1 cellular context compared by ENCODE assay signal in genomic region chr14:89391123-89391522, GRCh38.
TF ChIP-seq lines count a peak whose summit lies in the region.

No MANE protein-coding gene starts in this region.

TF ChIP-seq in HepG2, 621 proteins besides CTCF, POLR2A, EP300 and RAD21 (continued from another document and continues in another):
- no peak for TF ChIP-seq BRF2 (CRISPR knock-in tag; IDR thresholded peaks at IDR 0.05)
- no peak for TF ChIP-seq ZNF549 (CRISPR knock-in tag; IDR thresholded peaks at IDR 0.05)
- no peak for TF ChIP-seq ZNF367 (CRISPR knock-in tag; IDR thresholded peaks at IDR 0.05; ENCODE audit: borderline replicate concordance)
- TF ChIP-seq ZNF350 (CRISPR knock-in tag; IDR thresholded peaks at IDR 0.05; ENCODE audit: borderline replicate concordance, low read depth): no peak
- TF ChIP-seq FOXK2 (IDR thresholded peaks at IDR 0.05): no peak
- no peak for TF ChIP-seq ZNF558 (CRISPR knock-in tag; IDR thresholded peaks at IDR 0.05; ENCODE audit: borderline replicate concordance)
- no peak for TF ChIP-seq HMGXB4 (CRISPR knock-in tag; IDR thresholded peaks at IDR 0.05; ENCODE audit: borderline replicate concordance in 1 of 2, low read depth in 1 of 2)
- TF ChIP-seq ZNF501 (CRISPR knock-in tag; IDR thresholded peaks at IDR 0.05): no peak
- no peak for TF ChIP-seq MLXIP (CRISPR knock-in tag; IDR thresholded peaks at IDR 0.05; ENCODE audit: borderline replicate concordance)
- no peak for TF ChIP-seq SSRP1 (CRISPR knock-in tag; IDR thresholded peaks at IDR 0.05)
- peak; percentile 6; the same call in 1 of the 2 replicates for TF ChIP-seq ZNF615 (CRISPR knock-in tag; IDR thresholded peaks at IDR 0.05; ENCODE audit: borderline replicate concordance)
- no peak for TF ChIP-seq TERF1 (CRISPR knock-in tag; IDR thresholded peaks at IDR 0.05)
- TF ChIP-seq RXRA (CRISPR knock-in tag; IDR thresholded peaks at IDR 0.05): peak; percentile 69; the same call in 1 of the 2 replicates
- TF ChIP-seq ZNF563 (CRISPR knock-in tag; IDR thresholded peaks at IDR 0.05): no peak
- TF ChIP-seq PBX2 (CRISPR knock-in tag; IDR thresholded peaks at IDR 0.05): no peak
- 0 out of 2 replicates have a peak, but pooled peaks have one; percentile 20 for TF ChIP-seq ZNF788 (CRISPR knock-in tag; IDR thresholded peaks at IDR 0.05; ENCODE audit: borderline replicate concordance)
- TF ChIP-seq ZNF768 (CRISPR knock-in tag; IDR thresholded peaks at IDR 0.05): no peak
- peak; percentile 70 for TF ChIP-seq RBM22 (optimal IDR thresholded peaks at IDR 0.05; ENCODE audit: low read length)
- TF ChIP-seq PAX8 (CRISPR knock-in tag; IDR thresholded peaks at IDR 0.05; ENCODE audit: borderline replicate concordance): no peak
- 0 out of 2 replicates have a peak, but pooled peaks have one; percentile 18 for TF ChIP-seq STAG1 (CRISPR knock-in tag; IDR thresholded peaks at IDR 0.05)
- no peak for TF ChIP-seq DMTF1 (CRISPR knock-in tag; IDR thresholded peaks at IDR 0.05)
- no peak for TF ChIP-seq ZNF225 (CRISPR knock-in tag; IDR thresholded peaks at IDR 0.05)
- TF ChIP-seq CENPT (CRISPR knock-in tag; IDR thresholded peaks at IDR 0.05; ENCODE audit: low read depth): no peak
- TF ChIP-seq ZNF362 (CRISPR knock-in tag; IDR thresholded peaks at IDR 0.05; ENCODE audit: borderline replicate concordance): no peak
- TF ChIP-seq POGK (CRISPR knock-in tag; conservative IDR thresholded peaks at IDR 0.05): no peak
- TF ChIP-seq ZFY (CRISPR knock-in tag; IDR thresholded peaks at IDR 0.05): no peak
- TF ChIP-seq MLX (CRISPR knock-in tag; IDR thresholded peaks at IDR 0.05): no peak; the same call in 1 of the 2 replicates
- no peak for TF ChIP-seq ZNF382 (CRISPR knock-in tag; IDR thresholded peaks at IDR 0.05; ENCODE audit: borderline replicate concordance)
- 0 out of 2 replicates have a peak, but pooled peaks have one; percentile 14 for TF ChIP-seq UBTF (CRISPR knock-in tag; IDR thresholded peaks at IDR 0.05)
- no peak for TF ChIP-seq ZNF687 (CRISPR knock-in tag; IDR thresholded peaks at IDR 0.05)
- no peak for TF ChIP-seq PHB2 (IDR thresholded peaks at IDR 0.05; ENCODE audit: partially characterized antibody)
- TF ChIP-seq SUZ12 (IDR thresholded peaks at IDR 0.05; ENCODE audit: low read depth, low read length): no peak
